ENCODE assay signal across 8 cellular contexts in genomic region chrX:2707334-2707760, GRCh38. TPM values are rescaled to one million over a fixed set of nuclear protein-coding genes. Genes with fewer than 3 reads are reported as not detected.
A peak's percentile ranks its signal among the peaks of the same experiment; 100 is the strongest.
DNase-seq lines count a peak whose midpoint lies in the region; ATAC-seq and TF ChIP-seq lines count a peak whose summit lies in the region.

No MANE protein-coding gene starts in this region.

- DNase-seq in HS-27A (ENCODE audit: low read depth), result peak; percentile 48
- peak; percentile 49 for DNase-seq in activated T-cell treated with anti-CD3 and anti-CD28 coated beads for 24 hours (ENCODE audit: low read depth)
- peak; percentile 95 to 97 for DNase-seq in foreskin fibroblast
- DNase-seq in pulmonary artery endothelial cell (ENCODE audit: low read depth, low spot score), result peak; percentile 71
- DNase-seq in DMS79 treated with DMSO at 0.1 percent for 48 hours (lab: John Stamatoyannopoulos, UW), result no peak
- DNase-seq in NCI-H1105 (lab: John Stamatoyannopoulos, UW), result no peak

- H3K4me3 ChIP-seq in foreskin fibroblast (ENCODE audit: low read depth in 1 of 2, low read length in 2 of 2), result no peak overlapping the region

- peak overlapping the region; percentile 53 for H3K27ac ChIP-seq in C4-2B

- no peak for TF ChIP-seq CTCF in C4-2B (conservative IDR thresholded peaks at IDR 0.05)
- TF ChIP-seq CTCF in foreskin fibroblast (IDR thresholded peaks at IDR 0.05; ENCODE audit: low read depth, low read length), result no peak

- ATAC-seq in GM21381 (IDR thresholded peaks at IDR 0.05; ENCODE audit: unreplicated experiment), result peak; percentile 87

RNA-seq across cellular contexts. Expression of gene CD99, which starts 16.3 kb away (rescaled TPM):
- 214 and 224 TPM in 2 replicates for total RNA-seq in pulmonary artery endothelial cell

RNA-seq across cellular contexts. Expression of gene XG, which starts 44.5 kb away (rescaled TPM):
- total RNA-seq in pulmonary artery endothelial cell, result 0.60 and 1.5 TPM in 2 replicates

Comparison
In these comparisons a context has a peak if more than half of its experiments do, and no peak if none do; other contexts are left out.
1. DNase-seq: peak in HS-27A (single experiment), activated T-cell treated with anti-CD3 and anti-CD28 coated beads for 24 hours (single experiment), foreskin fibroblast (2 of 2) and pulmonary artery endothelial cell (single experiment); none in DMS79 treated with DMSO at 0.1 percent for 48 hours (single experiment) and NCI-H1105 (single experiment).